Comparison of ENCODE assay signal across 13 cellular contexts in genomic region chr5:142070000-142070399, GRCh38. TPM values are rescaled to one million over a fixed set of nuclear protein-coding genes. Genes with fewer than 3 reads are reported as not detected.
DNase-seq lines count a peak whose midpoint lies in the region; ATAC-seq, FAIRE-seq and TF ChIP-seq lines count a peak whose summit lies in the region.
"Had no signal": no experiment of that assay in that cellular context is flagged by ENCODE, and none has a peak within 500 bp of the region (broad histone marks: within the 10 kb centered on the region; RNA-seq: fewer than 3 reads in every experiment).

No MANE protein-coding gene starts in this region.

- H3K4me1 ChIP-seq in A549 (peaks cover 20% of the 10 kb centered on the region), BE2C (peaks cover 15% of the 10 kb centered on the region), parathyroid adenoma (no peaks in the 10 kb centered on the region), HAP-1 (no peaks in the 10 kb centered on the region)

- FAIRE-seq in A549 (lab: Jason Lieb, UNC): no peak

- H3K27ac ChIP-seq in A549 (no peak overlapping the region), parathyroid adenoma (no peak overlapping the region)
- H3K27ac ChIP-seq: BLaER1 treated with 17β-estradiol and CSF1 and Interleukin-3, amounts not matched to agents 10 nM and 100 nM; GM23248 had no signal

- no peak for TF ChIP-seq POLR2A in A549 (IDR thresholded peaks at IDR 0.05; ENCODE audit: low read length)

- peak; percentile 50 to 52; a peak in 5 of 6 replicates for ATAC-seq in A549

- no peak for TF ChIP-seq EP300 in A549 (IDR thresholded peaks at IDR 0.05)

- peak overlapping the region; percentile 26 for H2AFZ ChIP-seq in parathyroid adenoma
- H2AFZ ChIP-seq: GM23248 had no signal

- H3K9ac ChIP-seq in parathyroid adenoma: no peak overlapping the region
- H3K9ac ChIP-seq: BLaER1 treated with 17β-estradiol and CSF1 and Interleukin-3, amounts not matched to agents 10 nM and 100 nM; GM23248 had no signal

- H3K27me3 ChIP-seq in BE2C: no peaks in the 10 kb centered on the region
- H3K27me3 ChIP-seq in parathyroid adenoma (ENCODE audit: control insufficient read depth, insufficient read depth, low read length): no peaks in the 10 kb centered on the region
- no peaks in the 10 kb centered on the region; the same call in 1 of the 2 replicates for H3K27me3 ChIP-seq in HAP-1 (ENCODE audit: low read depth)
- H3K27me3 ChIP-seq: BLaER1 treated with 17β-estradiol and CSF1 and Interleukin-3, amounts not matched to agents 10 nM and 100 nM had no signal

- H3K4me3 ChIP-seq in A549 (no peak overlapping the region), BE2C (ENCODE audit: low read depth, low read length) (no peak overlapping the region), parathyroid adenoma (ENCODE audit: low read depth, low read length) (no peak overlapping the region), HAP-1 (no peak overlapping the region)
- H3K4me3 ChIP-seq: BLaER1 treated with 17β-estradiol and CSF1 and Interleukin-3, amounts not matched to agents 10 nM and 100 nM; GM23248 had no signal

- 13% methylated on average over 1 of the region's 1 CpG for WGBS in A549 (ENCODE audit: missing lambda C conversion rate)

- H3K36me3 ChIP-seq in BE2C (no peaks in the 10 kb centered on the region), parathyroid adenoma (ENCODE audit: control insufficient read depth, insufficient read depth, low read length) (no peaks in the 10 kb centered on the region), HAP-1 (replicated peaks) (no peaks in the 10 kb centered on the region)
- H3K36me3 ChIP-seq: BLaER1 treated with 17β-estradiol and CSF1 and Interleukin-3, amounts not matched to agents 10 nM and 100 nM had no signal

- TF ChIP-seq CTCF in A549 (IDR thresholded peaks at IDR 0.05): no peak
- TF ChIP-seq CTCF in BE2C (IDR thresholded peaks at IDR 0.05; ENCODE audit: low read depth, low read length): no peak
- no peak for TF ChIP-seq CTCF in parathyroid adenoma (IDR thresholded peaks at IDR 0.05)

- POLR2A ChIA-PET in A549 (lab: Yijun Ruan, JAX): interaction anchor here (0.5 kb wide), 1 partner anchor 13 kb away, joined by 3 read pairs; no protein-coding TSS in a partner anchor

- no peaks in the 10 kb centered on the region for H3K9me3 ChIP-seq in A549
- H3K9me3 ChIP-seq in BE2C: no peaks in the 10 kb centered on the region
- H3K9me3 ChIP-seq in parathyroid adenoma (ENCODE audit: control insufficient read depth, low read length): no peaks in the 10 kb centered on the region
- H3K9me3 ChIP-seq in HAP-1: no peaks in the 10 kb centered on the region
- H3K9me3 ChIP-seq: BLaER1 treated with 17β-estradiol and CSF1 and Interleukin-3, amounts not matched to agents 10 nM and 100 nM had no signal

- no peak for DNase-seq in A549 (ENCODE audit: low read depth in 1 of 2, low spot score in 1 of 2)
- peak; percentile 36 for DNase-seq in BE2C
- peak; percentile 13 for DNase-seq in amniotic epithelial cell (ENCODE audit: low read depth)
- no peak for DNase-seq in HAP-1 (ENCODE audit: low spot score in 2 of 2)
- DNase-seq in NCI-H1105 treated with DMSO at 0.1 percent for 48 hours (lab: John Stamatoyannopoulos, UW): no peak
- DNase-seq: AML-193; Calu3; CD4-positive, alpha-beta T cell; DMS 273 treated with DMSO at 0.1 percent for 48 hours; GM23248; H7 had no signal

- no peaks in the 10 kb centered on the region for H3K79me2 ChIP-seq in parathyroid adenoma

- CTCF ChIA-PET in A549 (lab: Yijun Ruan, JAX): interaction anchor here (0.6 to 1.6 kb wide), 6 partner anchors 12 to 1410 kb away, joined by 3 to 5 read pairs (median 4); no protein-coding TSS in a partner anchor

- no peak for TF ChIP-seq RAD21 in A549 (conservative IDR thresholded peaks at IDR 0.05 in 1 of 2, IDR thresholded peaks at IDR 0.05 in 1 of 2)

- H3K4me2 ChIP-seq in A549: no peak overlapping the region
- H3K4me2 ChIP-seq in parathyroid adenoma (ENCODE audit: low read length): no peak overlapping the region

- in situ Hi-C loops in HAP-1 (cut with MboI; ENCODE audit: low sequenced_read_pairs): no loop called here

TF ChIP-seq in A549, 52 proteins besides CTCF, POLR2A, EP300 and RAD21:
- TF ChIP-seq MAZ (IDR thresholded peaks at IDR 0.05; ENCODE audit: borderline replicate concordance, low read depth, low read length) (no peak), MAX (IDR thresholded peaks at IDR 0.05) (no peak), NFE2L2 (conservative IDR thresholded peaks at IDR 0.05; ENCODE audit: low read length) (no peak), EHF (CRISPR knock-in tag; IDR thresholded peaks at IDR 0.05) (no peak)

RNA-seq across cellular contexts. Expression of gene NDFIP1, which starts 38.6 kb away (rescaled TPM):
- 33.4 and 42.4 TPM in 2 replicates for polyA plus RNA-seq in A549 (2011; rRNA removed)
- 53.4 and 84.5 TPM in 2 replicates for polyA plus RNA-seq in A549 (2012; cell fraction: cytosol; rRNA removed)
- polyA plus RNA-seq in A549 (2012; cell fraction: nucleus; rRNA removed): 18.8 and 66.4 TPM in 2 replicates
- 43.8 to 58.0 TPM (median 57.4 TPM) in 3 replicates for polyA plus RNA-seq in A549 (2017; fragmentation: RNase III; extraction: RNeasy Plus Mini Kit Qiagen cat#74134 plus additional on column Dnase treatment)
- 10.5 and 11.3 TPM in 2 replicates for polyA minus RNA-seq in A549 (2011; rRNA and poly(A)+ RNA removed)
- polyA plus RNA-seq in BE2C (2012; ENCODE audit: insufficient read depth, insufficient read length, low read depth): 155 TPM

RNA-seq across cellular contexts. Expression of gene GNPDA1, which starts 57.2 kb away (rescaled TPM):
- polyA plus RNA-seq in A549 (2011; rRNA removed) (17.1 and 31.0 TPM in 2 replicates), A549 (2017; fragmentation: RNase III; extraction: RNeasy Plus Mini Kit Qiagen cat#74134 plus additional on column Dnase treatment) (43.5 to 53.2 TPM (median 44.5 TPM) in 3 replicates)
- polyA plus RNA-seq in A549 (2012; cell fraction: cytosol; rRNA removed): 19.4 and 19.9 TPM in 2 replicates
- 12.7 and 13.2 TPM in 2 replicates for polyA plus RNA-seq in A549 (2012; cell fraction: nucleus; rRNA removed)
- 17.0 and 22.1 TPM in 2 replicates for polyA minus RNA-seq in A549 (2011; rRNA and poly(A)+ RNA removed)
- 95.4 TPM for polyA plus RNA-seq in BE2C (2012; ENCODE audit: insufficient read depth, insufficient read length, low read depth)

Comparison
In these comparisons a context has a peak if more than half of its experiments do, and no peak if none do; other contexts are left out.
1. DNase-seq: peak in BE2C (single experiment) and amniotic epithelial cell (single experiment); none in A549 (0 of 2), HAP-1 (0 of 2) and NCI-H1105 treated with DMSO at 0.1 percent for 48 hours (single experiment).